Comparison of ENCODE assay signal across 1 cellular context in genomic region chr14:45246633-45247173, GRCh38.
TF ChIP-seq lines count a peak whose summit lies in the region.

No MANE protein-coding gene starts in this region.

TF ChIP-seq in SK-N-SH treated with all-trans-retinoic acid at 6 μM for 48 hours, 23 proteins besides CTCF, POLR2A, EP300 and RAD21 (continued from another document):
- TF ChIP-seq ZNF565 (CRISPR knock-in tag; conservative IDR thresholded peaks at IDR 0.05; ENCODE audit: low read depth) (no peak), TSHZ2 (CRISPR knock-in tag; IDR thresholded peaks at IDR 0.05) (no peak), ISL1 (CRISPR knock-in tag; IDR thresholded peaks at IDR 0.05) (no peak)
